In genomic region chr14:31510222-31510621, GRCh38 we compare ENCODE assay signal across 8 cellular contexts. TPM values are rescaled to one million over a fixed set of nuclear protein-coding genes. Genes with fewer than 3 reads are reported as not detected.
DNase-seq lines count a peak whose midpoint lies in the region; ATAC-seq and TF ChIP-seq lines count a peak whose summit lies in the region.

No MANE protein-coding gene starts in this region.

- no peak overlapping the region for H3K27ac Mint-ChIP-seq in activated B cell treated with CpG ODN at 0.5 μM for 24 hours

- no peaks in the 10 kb centered on the region for H3K79me2 ChIP-seq in DOHH2 (ENCODE audit: control insufficient read depth, low read length)

- no peaks in the 10 kb centered on the region for H3K4me1 Mint-ChIP-seq in activated B cell treated with CpG ODN at 0.5 μM for 24 hours

- H3K4me3 ChIP-seq in DOHH2 (ENCODE audit: low read length) (no peak overlapping the region), WERI-Rb-1 (ENCODE audit: low read depth, low read length) (no peak overlapping the region)

- intact Hi-C loops in activated B cell treated with CpG ODN at 0.5 μM for 24 hours (cut with micrococcal nuclease) = loop anchor here (1.0 to 5.0 kb wide), 7 partner anchors 53 to 1052 kb away; partner anchors contain the start of gene DTD2
- intact Hi-C loops in left colon (cut with DNase I, micrococcal nuclease) = loop anchor here in 1 of 2 donors (5.0 kb wide), 1 partner anchor 742 kb away; no protein-coding TSS in a partner anchor

- H4K20me1 ChIP-seq in DOHH2 (ENCODE audit: control insufficient read depth, insufficient read depth, low read depth, low read length) = no peaks in the 10 kb centered on the region

- H3K9me3 Mint-ChIP-seq in activated B cell treated with CpG ODN at 0.5 μM for 24 hours = no peaks in the 10 kb centered on the region

- H3K36me3 ChIP-seq in DOHH2 (ENCODE audit: control insufficient read depth, low read length) = no peaks in the 10 kb centered on the region
- no peaks in the 10 kb centered on the region for H3K36me3 ChIP-seq in WERI-Rb-1

- H3K4me1 ChIP-seq in DOHH2 (ENCODE audit: control insufficient read depth, low read length) = no peaks in the 10 kb centered on the region

- H3K27ac ChIP-seq in DOHH2 (ENCODE audit: low read depth, low read length) (no peak overlapping the region), WERI-Rb-1 (no peak overlapping the region)

- H3K4me3 Mint-ChIP-seq in activated B cell treated with CpG ODN at 0.5 μM for 24 hours = no peak overlapping the region

- H3K27me3 ChIP-seq in DOHH2 (ENCODE audit: control insufficient read depth, low read length) = peaks cover 2% of the 10 kb centered on the region; the same call in 1 of the 2 replicates
- H3K27me3 ChIP-seq in WERI-Rb-1 (ENCODE audit: insufficient read depth, low read depth, severe bottlenecking) = no peaks in the 10 kb centered on the region

- peak; percentile 66 for TF ChIP-seq CTCF in DOHH2 (IDR thresholded peaks at IDR 0.05; ENCODE audit: low read depth, low read length, poor library complexity, severe bottlenecking)
- peak; percentile 36 for TF ChIP-seq CTCF in activated B cell treated with CpG ODN at 0.5 μM for 24 hours (IDR thresholded peaks at IDR 0.05)
- TF ChIP-seq CTCF in WERI-Rb-1 (IDR thresholded peaks at IDR 0.05; ENCODE audit: low read depth, low read length) = no peak

- ATAC-seq in activated B cell treated with CpG ODN at 0.5 μM for 24 hours (ENCODE audit: low read depth) (no peak), left colon (peak; percentile 36), GM19035 (IDR thresholded peaks at IDR 0.05; ENCODE audit: unreplicated experiment) (no peak)

- no peaks in the 10 kb centered on the region for H3K9me2 ChIP-seq in DOHH2 (replicated peaks; ENCODE audit: control insufficient read depth, low read length)

- H3F3A ChIP-seq in DOHH2 (ENCODE audit: control insufficient read depth, insufficient read depth) = no peaks in the 10 kb centered on the region

- DNase-seq in MV-4-11 (lab: John Stamatoyannopoulos, UW) = peak; percentile 15
- no peak for DNase-seq in activated B cell treated with CpG ODN at 0.5 μM for 24 hours
- no peak for DNase-seq in left colon
- no peak for DNase-seq in iPS-NIHi7 (ENCODE audit: extremely low spot score)
- no peak for DNase-seq in WERI-Rb-1
- DNase-seq in effector CD8-positive, alpha-beta T cell (lab: John Stamatoyannopoulos, UW) = no peak

- no peaks in the 10 kb centered on the region for H3K27me3 Mint-ChIP-seq in activated B cell treated with CpG ODN at 0.5 μM for 24 hours

- H3K36me3 Mint-ChIP-seq in activated B cell treated with CpG ODN at 0.5 μM for 24 hours (ENCODE audit: low read depth) = no peaks in the 10 kb centered on the region

- CTCF ChIA-PET in activated B cell treated with CpG ODN at 0.5 μM for 24 hours (lab: Charles Lee) = interaction anchor here (0.7 to 7.0 kb wide), 15 partner anchors 14 to 1050 kb away, joined by 3 to 73 read pairs (median 3); partner anchors contain the start of gene GPR33

- POLR2A ChIA-PET in activated B cell treated with CpG ODN at 0.5 μM for 24 hours (lab: Charles Lee) = interaction anchor here (1.0 kb wide), 1 partner anchor 566 kb away, joined by 5 read pairs; the partner anchor contains the start of gene ARHGAP5

- H3K9me3 ChIP-seq in DOHH2 (ENCODE audit: control insufficient read depth, insufficient read depth, low read length) = no peaks in the 10 kb centered on the region
- H3K9me3 ChIP-seq in WERI-Rb-1 (ENCODE audit: severe bottlenecking) = no peaks in the 10 kb centered on the region

- no peak overlapping the region for H3K4me2 ChIP-seq in DOHH2 (ENCODE audit: low read length)

RNA-seq across cellular contexts. Expression of gene GPR33, which starts 22.4 kb away (rescaled TPM):
- total RNA-seq in activated B cell treated with CpG ODN at 0.5 μM for 24 hours (not detected in 2 replicates), left colon (not detected)

RNA-seq across cellular contexts. Expression of gene NUBPL, which starts 51.0 kb away (rescaled TPM):
- 11.7 and 11.9 TPM in 2 replicates for total RNA-seq in activated B cell treated with CpG ODN at 0.5 μM for 24 hours
- total RNA-seq in left colon = 10 to 100 TPM; 12.3 to 13.5 TPM

RNA-seq across cellular contexts. Expression of gene DTD2, which starts 52.9 kb away (rescaled TPM):
- total RNA-seq in activated B cell treated with CpG ODN at 0.5 μM for 24 hours (19.8 and 21.3 TPM in 2 replicates), left colon (10 to 100 TPM; 11.8 to 14.6 TPM)
